Comparison of ENCODE assay signal across 7 cellular contexts in the genomic region with DNA sequence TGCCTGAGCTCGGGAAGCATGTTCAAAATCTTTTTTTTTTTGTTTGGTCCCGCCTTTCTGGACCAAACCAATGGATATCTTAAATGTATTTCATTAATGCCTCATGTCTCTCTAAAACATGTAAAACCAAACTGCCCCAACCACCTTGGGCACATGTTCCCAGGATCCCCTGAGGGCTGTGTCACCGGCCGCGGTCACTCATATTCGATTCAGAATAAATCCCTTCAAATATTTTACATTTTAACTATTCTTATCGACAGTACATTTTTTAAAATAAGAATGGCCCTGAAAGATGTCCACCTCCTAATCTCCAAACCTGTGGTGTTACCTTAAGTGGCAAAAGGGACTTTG. TPM values are rescaled to one million over a fixed set of nuclear protein-coding genes. Genes with fewer than 3 reads are reported as not detected.
DNase-seq lines count a peak whose midpoint lies in the region; ATAC-seq and TF ChIP-seq lines count a peak whose summit lies in the region.
"Had no signal": no experiment of that assay in that cellular context is flagged by ENCODE, and none has a peak within 500 bp of the region (broad histone marks: within the 10 kb centered on the region; RNA-seq: fewer than 3 reads in every experiment).

No MANE protein-coding gene starts in this region.

- no peak overlapping the region for H2BK15ac ChIP-seq in IMR-90 (ENCODE audit: low read depth, low read length)

- H3K4me1 ChIP-seq in IMR-90 (ENCODE audit: control insufficient read depth, insufficient read depth, low read length): peaks cover 12% of the 10 kb centered on the region
- H3K4me1 ChIP-seq in breast epithelium: peaks cover 9 to 15% of the 10 kb centered on the region in 2 donors
- H3K4me1 ChIP-seq in sigmoid colon: peaks cover 0 to 54% (median 48%) of the 10 kb centered on the region in 4 donors

- H2AFZ ChIP-seq in IMR-90 (replicated peaks; ENCODE audit: low read length, poor library complexity): no peak overlapping the region

- H3K9ac ChIP-seq in IMR-90 (ENCODE audit: low read depth, low read length): no peak overlapping the region

- peak overlapping the region; percentile 30 for H3K23ac ChIP-seq in IMR-90 (ENCODE audit: low read depth, low read length)

- H2AK9ac ChIP-seq in IMR-90 (replicated peaks; ENCODE audit: low read depth, low read length, poor library complexity): peak overlapping the region; percentile 68

- peak overlapping the region; percentile 76 for H3K4ac ChIP-seq in IMR-90 (ENCODE audit: low read depth, low read length)

- H3K4me3 ChIP-seq in IMR-90 (ENCODE audit: insufficient read depth, low read depth, low read length) (peak overlapping the region; percentile 29; the same call in 1 of the 2 replicates), breast epithelium (peak overlapping the region; percentile 55 to 88 (median 60)), sigmoid colon (peak overlapping the region in 3 of 4 donors; percentile 53 to 91 (median 56))

- TF ChIP-seq RAD21 in IMR-90 (IDR thresholded peaks at IDR 0.05; ENCODE audit: low read length): no peak

- no peak overlapping the region for H4K91ac ChIP-seq in IMR-90 (ENCODE audit: insufficient read depth, low read depth, low read length)

- no peak for ATAC-seq in IMR-90 (ENCODE audit: low read depth)
- no peak for ATAC-seq in GM21737 (IDR thresholded peaks at IDR 0.05; ENCODE audit: unreplicated experiment)
- no peak for ATAC-seq in HG02623 (IDR thresholded peaks at IDR 0.05; ENCODE audit: unreplicated experiment)

- no peak overlapping the region; the same call in 1 of the 2 replicates for H4K5ac ChIP-seq in IMR-90 (ENCODE audit: low read depth, low read length)

- no peak for TF ChIP-seq EP300 in sigmoid colon (IDR thresholded peaks at IDR 0.05)

- no peak overlapping the region for H3K56ac ChIP-seq in IMR-90 (ENCODE audit: extremely low read depth, insufficient read depth, low read length)

- TF ChIP-seq POLR2A in IMR-90 (IDR thresholded peaks at IDR 0.05; ENCODE audit: low read depth, low read length): no peak
- TF ChIP-seq POLR2A in breast epithelium (IDR thresholded peaks at IDR 0.05): no peak
- no peak for TF ChIP-seq POLR2A in sigmoid colon (IDR thresholded peaks at IDR 0.05)

- H3K36me3 ChIP-seq in IMR-90 (ENCODE audit: control insufficient read depth, insufficient read depth, low read length): peaks cover 23% of the 10 kb centered on the region
- peaks cover 8% of the 10 kb centered on the region for H3K36me3 ChIP-seq in breast epithelium
- H3K36me3 ChIP-seq in sigmoid colon: peaks cover 14 to 28% (median 17%) of the 10 kb centered on the region in 4 donors

- peak overlapping the region; percentile 10 to 40; a peak in 1 of 4 replicates for H4K8ac ChIP-seq in IMR-90 (ENCODE audit: low read depth in 2 of 2, low read length in 2 of 2)

- H2BK5ac ChIP-seq in IMR-90 (ENCODE audit: low read depth, low read length, poor library complexity, severe bottlenecking): no peak overlapping the region

- no peak overlapping the region for H3K14ac ChIP-seq in IMR-90 (replicated peaks; ENCODE audit: low read depth, low read length)

- no peak overlapping the region for H2BK20ac ChIP-seq in IMR-90 (ENCODE audit: low read depth, low read length)

- H3K18ac ChIP-seq in IMR-90 (ENCODE audit: low read depth, low read length): no peak overlapping the region

- CTCF ChIA-PET in IMR-90 (lab: Yijun Ruan, JAX): interaction anchor here (1.3 kb wide), 1 partner anchor 35 kb away, joined by 5 read pairs; no protein-coding TSS in a partner anchor

- H2BK120ac ChIP-seq in IMR-90 (ENCODE audit: low read depth, low read length): no peak overlapping the region

- H4K20me1 ChIP-seq in IMR-90 (ENCODE audit: insufficient read depth, low read length): peaks cover 15% of the 10 kb centered on the region

- POLR2A ChIA-PET in IMR-90 (lab: Charles Lee; ENCODE audit: unreplicated experiment): no interaction called here

- H2AK5ac ChIP-seq in IMR-90 (ENCODE audit: low read depth, low read length): no peak overlapping the region; the same call in 1 of the 2 replicates

- DNase-seq in IMR-90: no peak
- DNase-seq in breast epithelium (ENCODE audit: low spot score in 2 of 2): no peak
- no peak for DNase-seq in sigmoid colon
- DNase-seq in SIG-M5 (lab: John Stamatoyannopoulos, UW): no peak
- DNase-seq: NCI-H510A treated with DMSO at 0.1 percent for 48 hours had no signal

- H3K79me1 ChIP-seq in IMR-90 (ENCODE audit: low read depth in 1 of 2, low read length in 2 of 2): peaks cover 31 to 81% of the 10 kb centered on the region in 2 experiments

- dilution Hi-C loops in IMR-90 (cut with HindIII; ENCODE audit: low sequenced_read_pairs, unreplicated experiment): no loop called here

- BruUV-seq in IMR-90 (replicated peaks; lab: Mats Ljungman, UMichigan): no TSS peak

- H3K27ac ChIP-seq in IMR-90 (ENCODE audit: insufficient read depth, low read length) (no peak overlapping the region), breast epithelium (peak overlapping the region; percentile 74 to 99), sigmoid colon (peak overlapping the region; percentile 97 to 100 (median 99))

- intact Hi-C loops in IMR-90 (cut with micrococcal nuclease) (no loop called here), breast epithelium (cut with DNase I; ENCODE audit: low total_unique reads) (no loop called here), sigmoid colon (cut with DNase I) (loop anchor here (5.0 to 10.0 kb wide), 2 partner anchors 200 to 298 kb away; partner anchors contain the start of genes BET1L, IFITM2 and RIC8A)

- in situ Hi-C loops in IMR-90 (cut with MboI; ENCODE audit: low sequenced_read_pairs): no loop called here

- no peak for TF ChIP-seq CTCF in IMR-90 (conservative IDR thresholded peaks at IDR 0.05; ENCODE audit: low read depth, low read length)
- no peak for TF ChIP-seq CTCF in breast epithelium (IDR thresholded peaks at IDR 0.05)
- no peak for TF ChIP-seq CTCF in sigmoid colon (IDR thresholded peaks at IDR 0.05)

- no CpG with 5 or more reads among the region's 7 CpGs for WGBS in IMR-90 (ENCODE audit: extremely low coverage in 2 of 2, insufficient read length in 1 of 2), 2 experiments
- 72 to 75% methylated on average over 7 of the region's 7 CpGs for WGBS in sigmoid colon, 2 donors

- H3K4me2 ChIP-seq in IMR-90 (ENCODE audit: low read depth, low read length): peak overlapping the region; percentile 67

- H3K27me3 ChIP-seq in IMR-90 (ENCODE audit: control insufficient read depth, insufficient read depth, low read length): no peaks in the 10 kb centered on the region
- H3K27me3 ChIP-seq in breast epithelium: no peaks in the 10 kb centered on the region
- no peaks in the 10 kb centered on the region for H3K27me3 ChIP-seq in sigmoid colon

- H3K9me1 ChIP-seq in IMR-90 (ENCODE audit: insufficient read depth, low read length): peaks cover 5% of the 10 kb centered on the region

- H3K9me3 ChIP-seq in IMR-90 (ENCODE audit: control insufficient read depth, insufficient read depth, low read length) (no peaks in the 10 kb centered on the region), breast epithelium (no peaks in the 10 kb centered on the region), sigmoid colon (no peaks in the 10 kb centered on the region)

TF ChIP-seq in IMR-90, 13 proteins besides CTCF, POLR2A, EP300 and RAD21 (continues in another document):
- no peak for TF ChIP-seq RFX5 (IDR thresholded peaks at IDR 0.05; ENCODE audit: low read depth, low read length)
- TF ChIP-seq CHD1 (IDR thresholded peaks at IDR 0.05; ENCODE audit: low read depth, low read length): no peak
- TF ChIP-seq MAFK (IDR thresholded peaks at IDR 0.05; ENCODE audit: low read depth, low read length): no peak

RNA-seq across cellular contexts. Expression of gene RNH1, which starts 2.1 kb away (rescaled TPM):
- total RNA-seq in IMR-90 (2012; rRNA removed) (138 and 143 TPM in 2 replicates), breast epithelium (100 to 1,000 TPM; 139 to 249 (median 209) TPM), sigmoid colon (100 to 1,000 TPM; 150 to 210 (median 160) TPM)
- polyA plus RNA-seq in IMR-90 (2012; rRNA removed) (238 and 247 TPM in 2 replicates), sigmoid colon (100 to 1,000 TPM; 101 to 126 (median 108) TPM)
- polyA plus RNA-seq in IMR-90 (2012; cell fraction: cytosol; rRNA removed): 157 and 265 TPM in 2 replicates
- polyA plus RNA-seq in IMR-90 (2012; cell fraction: nucleus; rRNA removed; ENCODE audit: low replicate concordance): 135 and 414 TPM in 2 replicates

RNA-seq across cellular contexts. Expression of gene HRAS, which starts 30.4 kb away (rescaled TPM):
- total RNA-seq in IMR-90 (2012; rRNA removed) (99.4 and 108 TPM in 2 replicates), breast epithelium (10 to 100 TPM; 33.2 to 50.1 (median 33.4) TPM), sigmoid colon (10 to 100 TPM; 27.8 to 59.3 (median 32.8) TPM)
- polyA plus RNA-seq in IMR-90 (2012; rRNA removed) (123 and 154 TPM in 2 replicates), sigmoid colon (10 to 100 TPM; 44.6 to 76.1 (median 66.1) TPM)
- 122 and 126 TPM in 2 replicates for polyA plus RNA-seq in IMR-90 (2012; cell fraction: cytosol; rRNA removed)
- 101 and 217 TPM in 2 replicates for polyA plus RNA-seq in IMR-90 (2012; cell fraction: nucleus; rRNA removed; ENCODE audit: low replicate concordance)

RNA-seq across cellular contexts. Expression of gene LRRC56, which starts 32.4 kb away (rescaled TPM):
- total RNA-seq in IMR-90 (2012; rRNA removed): 0.28 and 0.36 TPM in 2 replicates
- 1.3 and 1.7 TPM in 2 replicates for polyA plus RNA-seq in IMR-90 (2012; rRNA removed)
- 0.73 and 1.4 TPM in 2 replicates for polyA plus RNA-seq in IMR-90 (2012; cell fraction: cytosol; rRNA removed)
- 5.4 and 11.7 TPM in 2 replicates for polyA plus RNA-seq in IMR-90 (2012; cell fraction: nucleus; rRNA removed; ENCODE audit: low replicate concordance)
- 1 to 10 TPM in 2 of 3 donors, under 1 TPM in 1; 0.16 to 1.6 (median 1.3) TPM for total RNA-seq in breast epithelium
- total RNA-seq in sigmoid colon: under 1 TPM in 1 of 4 donors, not detected in 3; 0.14 TPM
- 1 to 10 TPM; 2.4 to 5.9 (median 5.8) TPM for polyA plus RNA-seq in sigmoid colon

RNA-seq across cellular contexts. Expression of gene PTDSS2, which starts 54.9 kb away (rescaled TPM):
- total RNA-seq in IMR-90 (2012; rRNA removed) (21.4 and 23.5 TPM in 2 replicates), breast epithelium (10 to 100 TPM; 23.8 to 53.7 (median 33.1) TPM), sigmoid colon (10 to 100 TPM; 30.1 to 76.2 (median 44.6) TPM)
- polyA plus RNA-seq in IMR-90 (2012; rRNA removed) (26.6 and 29.8 TPM in 2 replicates), sigmoid colon (10 to 100 TPM in 1 of 3 donors, 1 to 10 TPM in 2; 4.8 to 29.0 (median 6.5) TPM)
- polyA plus RNA-seq in IMR-90 (2012; cell fraction: cytosol; rRNA removed): 32.6 and 35.1 TPM in 2 replicates
- polyA plus RNA-seq in IMR-90 (2012; cell fraction: nucleus; rRNA removed; ENCODE audit: low replicate concordance): 129 and 308 TPM in 2 replicates

RNA-seq across cellular contexts. Expression of gene LMNTD2, which starts 55.6 kb away (rescaled TPM):
- total RNA-seq in IMR-90 (2012; rRNA removed) (0.18 and 0.28 TPM in 2 replicates), breast epithelium (1 to 10 TPM; 2.6 to 6.1 (median 5.2) TPM), sigmoid colon (1 to 10 TPM in 1 of 4 donors, under 1 TPM in 2, not detected in 1; 0.66 to 1.4 (median 0.68) TPM)
- polyA plus RNA-seq in IMR-90 (2012; rRNA removed) (1.3 and 2.5 TPM in 2 replicates), sigmoid colon (1 to 10 TPM; 1.2 to 6.3 (median 3.5) TPM)
- 1.1 and 1.7 TPM in 2 replicates for polyA plus RNA-seq in IMR-90 (2012; cell fraction: cytosol; rRNA removed)
- polyA plus RNA-seq in IMR-90 (2012; cell fraction: nucleus; rRNA removed; ENCODE audit: low replicate concordance): 22.0 and 37.2 TPM in 2 replicates
